ENCODE assay signal across 2 cellular contexts in genomic region chr10:96263684-96264083, GRCh38.
TF ChIP-seq lines count a peak whose summit lies in the region.

No MANE protein-coding gene starts in this region.

TF ChIP-seq in HEK293, 187 proteins besides CTCF, POLR2A, EP300 and RAD21:
- TF ChIP-seq ZNF248 (tag by site-specific recombination; IDR thresholded peaks at IDR 0.05) (no peak), SCRT2 (tag by site-specific recombination; IDR thresholded peaks at IDR 0.05) (peak; percentile 82), ZFP69B (tag by site-specific recombination; IDR thresholded peaks at IDR 0.05) (no peak), ZNF558 (tag by site-specific recombination; IDR thresholded peaks at IDR 0.05) (no peak), ZNF776 (tag by site-specific recombination; IDR thresholded peaks at IDR 0.05; ENCODE audit: borderline replicate concordance) (no peak), ZBTB1 (tag by site-specific recombination; IDR thresholded peaks at IDR 0.05) (no peak), SCRT1 (tag by site-specific recombination; IDR thresholded peaks at IDR 0.05; ENCODE audit: borderline replicate concordance) (0 out of 2 replicates have a peak, but pooled peaks have one; percentile 13), ZNF146 (tag by site-specific recombination; IDR thresholded peaks at IDR 0.05) (no peak), KLF1 (tag by site-specific recombination; IDR thresholded peaks at IDR 0.05) (no peak), ZNF549 (tag by site-specific recombination; IDR thresholded peaks at IDR 0.05) (no peak), OSR2 (tag by site-specific recombination; IDR thresholded peaks at IDR 0.05) (no peak), ZNF148 (tag by site-specific recombination; IDR thresholded peaks at IDR 0.05; ENCODE audit: borderline replicate concordance) (no peak), ZBTB44 (tag by site-specific recombination; IDR thresholded peaks at IDR 0.05) (no peak), GLIS1 (tag by site-specific recombination; IDR thresholded peaks at IDR 0.05) (no peak)

TF ChIP-seq in GM12878, 131 proteins besides CTCF, POLR2A, EP300 and RAD21:
- TF ChIP-seq KLF5 (IDR thresholded peaks at IDR 0.05; ENCODE audit: partially characterized antibody) (no peak), TCF12 (IDR thresholded peaks at IDR 0.05; ENCODE audit: low read depth, low read length) (0 out of 2 replicates have a peak, but pooled peaks have one; percentile 39), CUX1 (IDR thresholded peaks at IDR 0.05; ENCODE audit: insufficient replicate concordance, low read depth, low read length) (peak; percentile 25), STAT3 (IDR thresholded peaks at IDR 0.05; ENCODE audit: low read depth, low read length) (no peak), SREBF1 (IDR thresholded peaks at IDR 0.05; ENCODE audit: low read length) (no peak), NBN (IDR thresholded peaks at IDR 0.05) (peak; percentile 25; the same call in 1 of the 2 replicates), RELB (IDR thresholded peaks at IDR 0.05; ENCODE audit: low read depth) (peak; percentile 27; the same call in 1 of the 2 replicates), NR2F1 (conservative IDR thresholded peaks at IDR 0.05) (0 out of 2 replicates have a peak, but pooled peaks have one; percentile 32), REST (IDR thresholded peaks at IDR 0.05; ENCODE audit: low read depth, low read length) (no peak), POLR2AphosphoS5 (IDR thresholded peaks at IDR 0.05; ENCODE audit: low read length) (0 out of 2 replicates have a peak, but pooled peaks have one; percentile 30), MXI1 (IDR thresholded peaks at IDR 0.05; ENCODE audit: low read depth, low read length) (peak; percentile 28; the same call in 1 of the 2 replicates), ATF7 (IDR thresholded peaks at IDR 0.05; ENCODE audit: low read depth) (no peak), IKZF2 (IDR thresholded peaks at IDR 0.05) (0 out of 4 replicates have a peak, but pooled peaks of 1 of the 2 experiments have one; percentile 37), ZBED1 (IDR thresholded peaks at IDR 0.05; ENCODE audit: borderline replicate concordance) (no peak), BCL3 (IDR thresholded peaks at IDR 0.05; ENCODE audit: borderline replicate concordance, insufficient read depth, low read depth, low read length, poor library complexity, severe bottlenecking) (no peak), LARP7 (IDR thresholded peaks at IDR 0.05) (0 out of 2 replicates have a peak, but pooled peaks have one; percentile 29), BCL11A (IDR thresholded peaks at IDR 0.05; ENCODE audit: low read depth, low read length) (0 out of 2 replicates have a peak, but pooled peaks have one; percentile 15), ZNF217 (IDR thresholded peaks at IDR 0.05) (no peak), RAD51 (IDR thresholded peaks at IDR 0.05) (peak; percentile 52)
